1 cellular context compared by ENCODE assay signal in the genomic region with DNA sequence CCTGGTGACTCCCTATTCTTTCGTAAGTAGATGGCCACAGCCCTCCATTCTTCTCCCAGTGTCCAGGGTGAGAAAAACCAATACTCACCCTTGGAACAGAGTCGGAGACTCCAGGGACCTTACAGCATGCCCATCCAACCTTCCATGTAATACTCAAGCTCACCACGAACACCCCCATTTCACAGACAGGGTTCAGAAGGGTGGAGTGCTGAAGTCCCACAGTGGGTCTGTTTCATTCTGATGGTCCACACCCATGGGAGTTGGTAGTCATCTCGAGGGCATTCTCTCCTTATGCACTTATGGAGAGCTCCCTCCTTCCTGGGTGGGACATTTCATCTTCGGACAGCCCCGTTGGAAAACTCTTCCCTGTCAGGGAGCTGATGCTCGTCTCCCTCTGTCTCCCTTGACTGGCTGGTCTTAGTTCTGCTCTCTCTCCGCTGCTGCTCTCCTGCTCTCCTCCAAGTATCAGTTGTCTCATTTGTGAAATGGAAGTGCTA.
TF ChIP-seq lines count a peak whose summit lies in the region.

No MANE protein-coding gene starts in this region.

TF ChIP-seq in IMR-90, 13 proteins besides CTCF, POLR2A, EP300 and RAD21 (continued from another document):
- TF ChIP-seq FOS (IDR thresholded peaks at IDR 0.05; ENCODE audit: low read depth, low read length) (no peak), MAZ (IDR thresholded peaks at IDR 0.05; ENCODE audit: borderline replicate concordance, low read depth, low read length) (no peak), SMC3 (IDR thresholded peaks at IDR 0.05; ENCODE audit: low read depth, low read length) (no peak)
- TF ChIP-seq, protein P1, sequence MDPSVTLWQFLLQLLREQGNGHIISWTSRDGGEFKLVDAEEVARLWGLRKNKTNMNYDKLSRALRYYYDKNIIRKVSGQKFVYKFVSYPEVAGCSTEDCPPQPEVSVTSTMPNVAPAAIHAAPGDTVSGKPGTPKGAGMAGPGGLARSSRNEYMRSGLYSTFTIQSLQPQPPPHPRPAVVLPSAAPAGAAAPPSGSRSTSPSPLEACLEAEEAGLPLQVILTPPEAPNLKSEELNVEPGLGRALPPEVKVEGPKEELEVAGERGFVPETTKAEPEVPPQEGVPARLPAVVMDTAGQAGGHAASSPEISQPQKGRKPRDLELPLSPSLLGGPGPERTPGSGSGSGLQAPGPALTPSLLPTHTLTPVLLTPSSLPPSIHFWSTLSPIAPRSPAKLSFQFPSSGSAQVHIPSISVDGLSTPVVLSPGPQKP (IDR thresholded peaks at IDR 0.05; ENCODE audit: borderline replicate concordance, low read depth, low read length), result no peak
TF ChIP-seq in IMR-90: peak in this region for 1.
